In genomic region chr17:43721537-43722268, GRCh38 we compare ENCODE assay signal across 1 cellular context.
TF ChIP-seq lines count a peak whose summit lies in the region.

No MANE protein-coding gene starts in this region.

TF ChIP-seq in H1, 55 proteins besides CTCF, POLR2A, EP300 and RAD21:
- TF ChIP-seq TCF12 (IDR thresholded peaks at IDR 0.05; ENCODE audit: low read depth, low read length): no peak
- no peak for TF ChIP-seq NRF1 (IDR thresholded peaks at IDR 0.05; ENCODE audit: low read depth, low read length)
- no peak for TF ChIP-seq FOSL1 (IDR thresholded peaks at IDR 0.05; ENCODE audit: insufficient read depth, low read depth, low read length)
- no peak for TF ChIP-seq JUND (IDR thresholded peaks at IDR 0.05; ENCODE audit: low read length)
- no peak for TF ChIP-seq JUN (IDR thresholded peaks at IDR 0.05; ENCODE audit: low read depth, low read length)
- TF ChIP-seq ATF3 (IDR thresholded peaks at IDR 0.05; ENCODE audit: insufficient read depth, low read depth, low read length): no peak
